In the genomic region with DNA sequence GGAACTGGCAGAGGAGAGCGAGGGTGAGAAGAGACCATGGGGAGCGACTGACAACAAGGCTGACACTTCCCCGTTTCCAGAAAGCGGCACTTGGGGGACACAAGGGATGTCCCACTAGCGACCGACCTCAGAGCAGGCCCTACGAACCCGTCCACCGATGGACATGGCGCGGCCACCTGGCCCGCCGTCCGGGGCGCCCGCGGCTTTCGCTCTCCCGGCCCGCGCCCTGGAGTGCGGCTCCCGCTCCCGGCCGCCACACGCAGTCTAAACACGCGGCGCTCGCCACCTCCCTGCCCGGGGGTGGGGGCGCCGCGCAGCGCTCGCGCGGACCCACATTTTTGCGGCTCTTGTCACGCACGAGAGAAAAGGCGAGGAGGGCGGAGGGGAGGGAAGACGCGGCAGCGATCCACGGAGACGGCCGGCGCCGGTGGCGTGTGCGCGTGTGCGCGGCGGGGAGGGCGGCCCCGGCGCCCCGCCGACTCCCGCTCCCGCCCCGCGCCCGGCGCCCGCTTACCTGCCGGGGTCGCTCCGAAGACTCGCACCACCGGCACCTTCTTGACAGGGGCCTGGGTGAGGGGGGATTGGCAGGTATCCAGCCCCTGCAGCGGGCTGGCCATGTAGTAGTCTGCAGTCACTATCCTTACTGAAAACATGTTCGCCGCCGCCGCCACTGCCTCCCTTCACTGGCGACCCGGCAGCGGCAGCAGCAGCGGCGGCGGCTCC, we compare ENCODE assay signal across 8 cellular contexts.
DNase-seq lines count a peak whose midpoint lies in the region; ATAC-seq lines count a peak whose summit lies in the region.

No MANE protein-coding gene starts in this region.

- no peaks in the 10 kb centered on the region for H3K27me3 Mint-ChIP-seq in stimulated activated naive CD8-positive, alpha-beta T cell treated with anti-CD3 and anti-CD28 coated beads, Interleukin-15, amount 100 ng/mL, for 72 hours

- H3K27me3 ChIP-seq in mucosa of rectum (ENCODE audit: control insufficient read depth in 2 of 2, insufficient read depth in 2 of 2, low read length in 2 of 2), result no peaks in the 10 kb centered on the region

- no peaks in the 10 kb centered on the region for H3K9me3 ChIP-seq in mucosa of rectum (ENCODE audit: control insufficient read depth in 2 of 2, low read length in 2 of 2)

- H3K27ac ChIP-seq in epithelial cell of prostate (peak overlapping the region; percentile 94), mucosa of rectum (ENCODE audit: low read depth in 2 of 2, low read length in 2 of 2) (peak overlapping the region; percentile 97 to 99)

- ATAC-seq in HG02870 (IDR thresholded peaks at IDR 0.05; ENCODE audit: unreplicated experiment), result peak; percentile 15
- peak; percentile 24 for ATAC-seq in stimulated activated naive CD8-positive, alpha-beta T cell treated with anti-CD3 and anti-CD28 coated beads, Interleukin-15, amount 100 ng/mL, for 72 hours

- peak overlapping the region; percentile 92 to 95 for H3K4me3 Mint-ChIP-seq in stimulated activated naive CD8-positive, alpha-beta T cell treated with anti-CD3 and anti-CD28 coated beads, Interleukin-15, amount 100 ng/mL, for 72 hours

- H3K4me3 ChIP-seq in mucosa of rectum (ENCODE audit: low read length in 2 of 2), result peak overlapping the region; percentile 88 to 90

- peak; percentile 44 to 46 for DNase-seq in NCI-H2081 (lab: John Stamatoyannopoulos, UW)
- DNase-seq in NCI-H2081 treated with DMSO at 0.1 percent for 48 hours (lab: John Stamatoyannopoulos, UW), result no peak
- peak; percentile 83 for DNase-seq in NCI-H69 (lab: John Stamatoyannopoulos, UW)
- peak; percentile 50 for DNase-seq in activated CD8-positive, alpha-beta memory T cell treated with anti-CD3 and anti-CD28 coated beads, Interleukin-2, amount 50 U/mL, for 4 hours
- DNase-seq in epithelial cell of prostate (ENCODE audit: low read depth, low spot score), result no peak
- peak; percentile 52 to 61 for DNase-seq in stimulated activated naive CD8-positive, alpha-beta T cell treated with anti-CD3 and anti-CD28 coated beads, Interleukin-15, amount 100 ng/mL, for 72 hours

- no peaks in the 10 kb centered on the region for H3K36me3 ChIP-seq in mucosa of rectum (ENCODE audit: control insufficient read depth in 2 of 2, insufficient read depth in 2 of 2, low read length in 2 of 2)

- peaks cover 0 to 5% of the 10 kb centered on the region in 2 donors for H3K9me3 Mint-ChIP-seq in stimulated activated naive CD8-positive, alpha-beta T cell treated with anti-CD3 and anti-CD28 coated beads, Interleukin-15, amount 100 ng/mL, for 72 hours

- peaks cover 9 to 18% of the 10 kb centered on the region in 2 donors for H3K4me1 ChIP-seq in mucosa of rectum (ENCODE audit: control insufficient read depth in 2 of 2, insufficient read depth in 2 of 2, low read length in 2 of 2)

- H3K27ac Mint-ChIP-seq in stimulated activated naive CD8-positive, alpha-beta T cell treated with anti-CD3 and anti-CD28 coated beads, Interleukin-15, amount 100 ng/mL, for 72 hours, result peak overlapping the region; percentile 94 to 100

- H3K4me1 Mint-ChIP-seq in stimulated activated naive CD8-positive, alpha-beta T cell treated with anti-CD3 and anti-CD28 coated beads, Interleukin-15, amount 100 ng/mL, for 72 hours, result peaks cover 51% of the 10 kb centered on the region

- peak overlapping the region; percentile 87 to 94 for H3K9ac ChIP-seq in mucosa of rectum (ENCODE audit: low read depth in 1 of 2, low read length in 2 of 2)

Comparison
In these comparisons a context has a peak if more than half of its experiments do, and no peak if none do; other contexts are left out.
1. DNase-seq: peak in NCI-H2081 (2 of 2), NCI-H69 (single experiment), activated CD8-positive, alpha-beta memory T cell treated with anti-CD3 and anti-CD28 coated beads, Interleukin-2, amount 50 U/mL, for 4 hours (single experiment) and stimulated activated naive CD8-positive, alpha-beta T cell treated with anti-CD3 and anti-CD28 coated beads, Interleukin-15, amount 100 ng/mL, for 72 hours (2 of 2); none in NCI-H2081 treated with DMSO at 0.1 percent for 48 hours (single experiment) and epithelial cell of prostate (single experiment).